8 cellular contexts compared by ENCODE assay signal in the genomic region with DNA sequence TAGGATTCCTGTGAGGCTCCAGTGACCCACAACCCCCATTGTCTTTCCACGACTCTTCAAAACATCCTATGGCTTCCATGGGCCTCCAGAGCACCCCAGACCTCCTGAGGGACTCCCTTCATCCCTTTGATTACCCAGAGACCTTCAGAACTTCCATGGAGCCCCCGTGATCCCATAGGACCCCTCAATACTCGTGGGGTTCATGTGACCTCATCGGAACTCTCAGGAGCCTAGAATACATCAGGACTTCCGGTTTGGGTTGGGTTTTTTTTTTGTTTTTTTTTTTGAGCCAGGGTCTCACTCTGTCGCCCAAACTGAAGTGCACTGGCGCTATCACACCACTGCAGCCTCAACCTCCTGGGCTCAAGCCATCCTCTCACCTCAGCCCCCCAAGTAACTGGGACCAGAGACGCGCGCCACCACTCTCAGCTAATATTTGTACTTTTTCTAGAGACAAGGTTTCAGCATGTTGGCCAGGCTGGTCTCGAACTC. TPM values are rescaled to one million over a fixed set of nuclear protein-coding genes. Genes with fewer than 3 reads are reported as not detected.
A peak's percentile ranks its signal among the peaks of the same experiment; 100 is the strongest.
DNase-seq lines count a peak whose midpoint lies in the region; ATAC-seq and TF ChIP-seq lines count a peak whose summit lies in the region.

No MANE protein-coding gene starts in this region.

- H3K4me3 ChIP-seq in SK-N-MC (peak overlapping the region; percentile 96), fibroblast of mammary gland (ENCODE audit: control insufficient read depth, low read depth, low read length) (peak overlapping the region; percentile 88), gastrocnemius medialis (peak overlapping the region; percentile 61 to 100 (median 78))

- in situ Hi-C loops in GM13977 (cut with MboI; ENCODE audit: low pct_unique_long_range_greater_than_20kb, low sequenced_read_pairs, unreplicated experiment) (no loop called here), gastrocnemius medialis (cut with MboI; ENCODE audit: low sequenced_read_pairs in 4 of 4) (no loop called here)

- H3K9ac ChIP-seq in SK-N-MC (ENCODE audit: insufficient read length) = peak overlapping the region; percentile 99

- no peak for TF ChIP-seq POLR2A in gastrocnemius medialis (IDR thresholded peaks at IDR 0.05)

- intact Hi-C loops in gastrocnemius medialis (cut with DNase I; ENCODE audit: low total_unique reads) = loop anchor here (1.0 to 5.0 kb wide), 7 partner anchors 33 to 1348 kb away; a partner anchor contains a TSS
- intact Hi-C loops in left colon (cut with DNase I, micrococcal nuclease) = no loop called here

- H3K27ac ChIP-seq in SK-N-MC (peak overlapping the region; percentile 99), gastrocnemius medialis (peak overlapping the region; percentile 90 to 97 (median 96))

- TF ChIP-seq CTCF in GM13977 (IDR thresholded peaks at IDR 0.05; ENCODE audit: extremely low read depth, insufficient read depth, missing control alignments) (no peak), fibroblast of mammary gland (conservative IDR thresholded peaks at IDR 0.05; ENCODE audit: control insufficient read depth, insufficient read depth, low read depth, low read length) (no peak), gastrocnemius medialis (IDR thresholded peaks at IDR 0.05 in 4 of 5, conservative IDR thresholded peaks at IDR 0.05 in 1 of 5) (no peak)

- H3K27me3 ChIP-seq in gastrocnemius medialis = no peaks in the 10 kb centered on the region

- ATAC-seq in gastrocnemius medialis = peak in 1 of 2 donors; percentile 4
- ATAC-seq in left colon = no peak

- H3K4me1 ChIP-seq in gastrocnemius medialis = peaks cover 15 to 29% of the 10 kb centered on the region in 2 donors

- no peaks in the 10 kb centered on the region for H3K9me3 ChIP-seq in SK-N-MC (ENCODE audit: low read depth, low read length)
- no peaks in the 10 kb centered on the region for H3K9me3 ChIP-seq in gastrocnemius medialis

- peak; percentile 45 for DNase-seq in GM13977 (ENCODE audit: low spot score)
- DNase-seq in SK-N-MC (ENCODE audit: low read depth, low spot score) = no peak
- no peak for DNase-seq in fibroblast of mammary gland (ENCODE audit: low read depth)
- no peak for DNase-seq in gastrocnemius medialis
- no peak for DNase-seq in left colon
- DNase-seq in AG08395 (ENCODE audit: low spot score) = no peak
- DNase-seq in Ammon's horn (ENCODE audit: low spot score) = no peak
- no peak for DNase-seq in A172 (ENCODE audit: low spot score)

- H3K36me3 ChIP-seq in SK-N-MC (ENCODE audit: insufficient read depth, low read length) (peaks cover 15% of the 10 kb centered on the region), gastrocnemius medialis (no peaks in the 10 kb centered on the region)

RNA-seq across cellular contexts. Expression of a gene that starts 0.8 kb away (rescaled TPM):
- 10 to 100 TPM in 2 of 4 donors, 1 to 10 TPM in 2; 8.0 to 12.6 (median 9.9) TPM for total RNA-seq in gastrocnemius medialis
- 10 to 100 TPM; 24.9 to 31.5 TPM for total RNA-seq in left colon
- total RNA-seq in A172 (2014; rRNA removed; shearing (Covaris generic)) = 41.6 and 47.0 TPM in 2 replicates

RNA-seq across cellular contexts. Expression of a gene that starts 2.2 kb away (rescaled TPM):
- total RNA-seq in gastrocnemius medialis = 100 to 1,000 TPM in 1 of 4 donors, 10 to 100 TPM in 3; 41.9 to 107 (median 79.0) TPM
- total RNA-seq in left colon = 10 to 100 TPM; 62.9 to 74.1 TPM
- total RNA-seq in A172 (2014; rRNA removed; shearing (Covaris generic)) = 103 and 119 TPM in 2 replicates

RNA-seq across cellular contexts. Expression of a gene that starts 12.5 kb away (rescaled TPM):
- total RNA-seq in gastrocnemius medialis = 1 to 10 TPM in 1 of 4 donors, under 1 TPM in 3; 0.24 to 1.6 (median 0.33) TPM
- total RNA-seq in left colon = under 1 TPM; 0.24 to 0.81 TPM
- total RNA-seq in A172 (2014; rRNA removed; shearing (Covaris generic)) = 0.12 TPM in 1 of 2 replicates, not detected in the other

RNA-seq across cellular contexts. Expression of a gene that starts 20.2 kb away (rescaled TPM):
- total RNA-seq in gastrocnemius medialis (1 to 10 TPM in 3 of 4 donors, under 1 TPM in 1; 0.91 to 2.7 (median 1.2) TPM), left colon (1 to 10 TPM; 3.4 to 6.4 TPM)
- total RNA-seq in A172 (2014; rRNA removed; shearing (Covaris generic)) = 4.7 and 6.2 TPM in 2 replicates

RNA-seq across cellular contexts. Expression of a gene that starts 28.6 kb away (rescaled TPM):
- not detected for total RNA-seq in gastrocnemius medialis
- total RNA-seq in left colon = not detected
- total RNA-seq in A172 (2014; rRNA removed; shearing (Covaris generic)) = not detected in 2 replicates
